In genomic region chr11:8033312-8033715, GRCh38 we compare ENCODE assay signal across 9 cellular contexts. TPM values are rescaled to one million over a fixed set of nuclear protein-coding genes. Genes with fewer than 3 reads are reported as not detected.
DNase-seq lines count a peak whose midpoint lies in the region; FAIRE-seq and TF ChIP-seq lines count a peak whose summit lies in the region.
"Had no signal": no experiment of that assay in that cellular context is flagged by ENCODE, and none has a peak within 500 bp of the region (broad histone marks: within the 10 kb centered on the region; RNA-seq: fewer than 3 reads in every experiment).

No MANE protein-coding gene starts in this region.

- H3K4me3 Mint-ChIP-seq in T-helper 2 cell treated with Interferon-gamma antibody and Interleukin-4, amounts not matched to agents 5 μg/mL and 100 μg/mL, for 36 hours = no peak overlapping the region

- no peaks in the 10 kb centered on the region for H3K36me3 Mint-ChIP-seq in T-helper 2 cell treated with Interferon-gamma antibody and Interleukin-4, amounts not matched to agents 5 μg/mL and 100 μg/mL, for 36 hours (ENCODE audit: low read depth)

- H3K27ac ChIP-seq in small intestine (ENCODE audit: low read depth in 1 of 2, low read length in 1 of 2) = no peak overlapping the region

- DNase-seq in ELF-1 (ENCODE audit: low read depth, low spot score) (peak; percentile 84), HCEC 1CT (peak; percentile 61), NCI-H1105 (lab: John Stamatoyannopoulos, UW) (peak; percentile 74), astrocyte of the spinal cord (ENCODE audit: low read depth, low spot score) (peak; percentile 79), hypothalamus (lab: John Stamatoyannopoulos, UW) (peak in 42 of 51 donors; percentile 17 to 78 (median 58)), small intestine (peak; percentile 67), NCI-H1048 (lab: John Stamatoyannopoulos, UW) (no peak)
- peak; percentile 28 for DNase-seq in T-helper 2 cell treated with Interferon-gamma antibody and Interleukin-4, amounts not matched to agents 5 μg/mL and 100 μg/mL, for 36 hours (ENCODE audit: low spot score)

- peak; percentile 95 for TF ChIP-seq CTCF in astrocyte of the spinal cord (IDR thresholded peaks at IDR 0.05; ENCODE audit: low read depth, low read length)

- no peaks in the 10 kb centered on the region for H3K9me3 ChIP-seq in small intestine (ENCODE audit: control insufficient read depth, low read depth)

- H3K36me3 ChIP-seq in small intestine (ENCODE audit: control insufficient read depth in 2 of 2, insufficient read depth in 2 of 2, low read length in 2 of 2) = no peaks in the 10 kb centered on the region

- in situ Hi-C loops in astrocyte of the spinal cord (cut with HindIII; ENCODE audit: low sequenced_read_pairs) = no loop called here

- no peak for FAIRE-seq in small intestine (lab: Jason Lieb, UNC)
- FAIRE-seq: endometrium had no signal

- WGBS in small intestine, 3 donors = 17 to 21% (median 20%) methylated on average over 9 of the region's 9 CpGs

- H3K27me3 ChIP-seq in small intestine (ENCODE audit: control insufficient read depth in 2 of 2, insufficient read depth in 2 of 2, low read length in 2 of 2) = no peaks in the 10 kb centered on the region

- no peaks in the 10 kb centered on the region for H3K9me3 Mint-ChIP-seq in T-helper 2 cell treated with Interferon-gamma antibody and Interleukin-4, amounts not matched to agents 5 μg/mL and 100 μg/mL, for 36 hours

- H3K27me3 Mint-ChIP-seq in T-helper 2 cell treated with Interferon-gamma antibody and Interleukin-4, amounts not matched to agents 5 μg/mL and 100 μg/mL, for 36 hours (ENCODE audit: low read depth) = peaks cover 17% of the 10 kb centered on the region

- H3K4me3 ChIP-seq in astrocyte of the spinal cord (ENCODE audit: low read depth, low read length) (no peak overlapping the region), small intestine (ENCODE audit: low read depth in 1 of 2, low read length in 2 of 2) (no peak overlapping the region)

- no peak overlapping the region for H3K27ac Mint-ChIP-seq in T-helper 2 cell treated with Interferon-gamma antibody and Interleukin-4, amounts not matched to agents 5 μg/mL and 100 μg/mL, for 36 hours

- H3K4me1 ChIP-seq in small intestine (ENCODE audit: control insufficient read depth in 2 of 2, insufficient read depth in 1 of 2, low read depth in 1 of 2, low read length in 1 of 2) = peaks cover 0 to 5% of the 10 kb centered on the region in 2 donors

- peaks cover 1% of the 10 kb centered on the region for H3K4me1 Mint-ChIP-seq in T-helper 2 cell treated with Interferon-gamma antibody and Interleukin-4, amounts not matched to agents 5 μg/mL and 100 μg/mL, for 36 hours (ENCODE audit: low read depth)

RNA-seq across cellular contexts. Expression of gene EIF3F, which starts 46.2 kb away (rescaled TPM):
- polyA plus RNA-seq in small intestine = 100 to 1,000 TPM; 371 to 530 (median 505) TPM

RNA-seq across cellular contexts. Expression of gene TUB, which starts 47.7 kb away (rescaled TPM):
- 1 to 10 TPM in 1 of 3 donors, under 1 TPM in 1, not detected in 1; 0.54 to 3.5 TPM for polyA plus RNA-seq in small intestine
